In genomic region chr6:53282234-53282633, GRCh38 we compare ENCODE assay signal across 13 cellular contexts.
DNase-seq lines count a peak whose midpoint lies in the region; ATAC-seq, FAIRE-seq and TF ChIP-seq lines count a peak whose summit lies in the region.
"Had no signal": no experiment of that assay in that cellular context is flagged by ENCODE, and none has a peak within 500 bp of the region (broad histone marks: within the 10 kb centered on the region; RNA-seq: fewer than 3 reads in every experiment).

No MANE protein-coding gene starts in this region.

- H3K27ac ChIP-seq in heart left ventricle (peak overlapping the region in 8 of 12 donors; percentile 20 to 72 (median 54)), astrocyte (ENCODE audit: low read depth, low read length) (peak overlapping the region; percentile 43), mesodermal cell (ENCODE audit: low read depth, low read length, severe bottlenecking) (peak overlapping the region; percentile 76), upper lobe of left lung (peak overlapping the region; percentile 44 to 63 (median 58))

- H3K27me3 ChIP-seq in heart left ventricle (no peaks in the 10 kb centered on the region), astrocyte (ENCODE audit: insufficient read depth, low read length) (no peaks in the 10 kb centered on the region), upper lobe of left lung (no peaks in the 10 kb centered on the region)

- TF ChIP-seq POLR2A in heart left ventricle (IDR thresholded peaks at IDR 0.05) (no peak), upper lobe of left lung (IDR thresholded peaks at IDR 0.05) (no peak)

- no peak overlapping the region for H3K4me3 Mint-ChIP-seq in astrocyte (ENCODE audit: unreplicated experiment)
- H3K4me3 Mint-ChIP-seq: activated CD4-positive, alpha-beta memory T cell treated with anti-CD3 and anti-CD28 coated beads for 36 hours; activated naive CD8-positive, alpha-beta T cell; naive thymus-derived CD8-positive, alpha-beta T cell had no signal

- no peak overlapping the region for H3K4me2 ChIP-seq in astrocyte (ENCODE audit: low read length)

- peak overlapping the region; percentile 60 for H3K27ac Mint-ChIP-seq in astrocyte (ENCODE audit: unreplicated experiment)
- H3K27ac Mint-ChIP-seq: activated CD4-positive, alpha-beta memory T cell treated with anti-CD3 and anti-CD28 coated beads for 36 hours; activated naive CD8-positive, alpha-beta T cell had no signal

- intact Hi-C loops in heart left ventricle (cut with DNase I), result loop anchor here in 6 of 10 donors (5.0 to 10.0 kb wide), 5 partner anchors 107 to 203 kb away; no protein-coding TSS in a partner anchor
- intact Hi-C loops in Right ventricle myocardium inferior (cut with DNase I), result no loop called here

- TF ChIP-seq EP300 in upper lobe of left lung (IDR thresholded peaks at IDR 0.05), result no peak

- H3K36me3 ChIP-seq in heart left ventricle (peaks cover 0 to 23% (median 11%) of the 10 kb centered on the region in 9 donors), astrocyte (ENCODE audit: insufficient read depth, low read length) (peaks cover 6% of the 10 kb centered on the region), mesodermal cell (ENCODE audit: control insufficient read depth, insufficient read depth, low read length) (peaks cover 50% of the 10 kb centered on the region), upper lobe of left lung (peaks cover 0 to 27% (median 0%) of the 10 kb centered on the region in 4 donors)

- no peak overlapping the region for H2AFZ ChIP-seq in astrocyte (ENCODE audit: low read depth, low read length)

- DNase-seq in heart left ventricle (no peak), Right ventricle myocardium inferior (ENCODE audit: missing footprints) (no peak), astrocyte (ENCODE audit: low read depth) (no peak), upper lobe of left lung (no peak), cerebellar nuclear complex (lab: John Stamatoyannopoulos, UW) (no peak), COLO829 (ENCODE audit: low spot score) (no peak)
- no peak for DNase-seq in central memory CD4-positive, alpha-beta T cell
- DNase-seq: activated CD4-positive, alpha-beta memory T cell treated with anti-CD3 and anti-CD28 coated beads for 36 hours; naive thymus-derived CD8-positive, alpha-beta T cell; NCI-H187 treated with DMSO at 0.1 percent for 48 hours; T-helper 2 cell had no signal

- peaks cover 35% of the 10 kb centered on the region for H3K79me2 ChIP-seq in astrocyte (ENCODE audit: insufficient read depth, low read length)

- TF ChIP-seq CTCF in heart left ventricle (IDR thresholded peaks at IDR 0.05) (no peak), astrocyte (IDR thresholded peaks at IDR 0.05; ENCODE audit: insufficient read depth, low read depth, low read length) (no peak), upper lobe of left lung (IDR thresholded peaks at IDR 0.05) (no peak)

- H4K20me1 ChIP-seq in astrocyte (ENCODE audit: insufficient read depth, low read length), result peaks cover 31% of the 10 kb centered on the region

- H3K4me1 Mint-ChIP-seq in astrocyte (ENCODE audit: low read depth, unreplicated experiment), result peaks cover 13% of the 10 kb centered on the region

- H3K9me3 Mint-ChIP-seq in astrocyte (ENCODE audit: unreplicated experiment), result no peaks in the 10 kb centered on the region
- H3K9me3 Mint-ChIP-seq: activated CD4-positive, alpha-beta memory T cell treated with anti-CD3 and anti-CD28 coated beads for 36 hours; naive thymus-derived CD8-positive, alpha-beta T cell had no signal

- H3K4me3 ChIP-seq in heart left ventricle (no peak overlapping the region), astrocyte (ENCODE audit: insufficient read depth, low read depth, low read length) (no peak overlapping the region), mesodermal cell (ENCODE audit: extremely low read depth, insufficient read depth, low read length, poor library complexity, severe bottlenecking) (no peak overlapping the region), upper lobe of left lung (no peak overlapping the region)

- no peak for FAIRE-seq in astrocyte (lab: Jason Lieb, UNC)

- ATAC-seq in heart left ventricle (peak; percentile 26 to 48 (median 35)), Right ventricle myocardium inferior (no peak), upper lobe of left lung (ENCODE audit: low FRiP score in 2 of 2) (peak in 1 of 2 donors; percentile 68)
- ATAC-seq: naive thymus-derived CD8-positive, alpha-beta T cell had no signal

- H3K9me3 ChIP-seq in heart left ventricle, result no peaks in the 10 kb centered on the region
- H3K9me3 ChIP-seq in astrocyte (ENCODE audit: insufficient read depth, low read depth, low read length), result no peaks in the 10 kb centered on the region
- no peaks in the 10 kb centered on the region for H3K9me3 ChIP-seq in mesodermal cell (ENCODE audit: control insufficient read depth, low read length)
- H3K9me3 ChIP-seq in upper lobe of left lung, result no peaks in the 10 kb centered on the region

- H3K36me3 Mint-ChIP-seq in astrocyte (ENCODE audit: low read depth, unreplicated experiment), result no peaks in the 10 kb centered on the region

- peak overlapping the region; percentile 35 for H3K9ac ChIP-seq in astrocyte (ENCODE audit: low read length)

- H3K4me1 ChIP-seq in heart left ventricle (peaks cover 0 to 44% (median 22%) of the 10 kb centered on the region in 12 donors), astrocyte (ENCODE audit: insufficient read depth, low read length) (no peaks in the 10 kb centered on the region), mesodermal cell (ENCODE audit: control insufficient read depth, insufficient read depth, low read length, poor library complexity, severe bottlenecking) (peaks cover 11% of the 10 kb centered on the region), upper lobe of left lung (peaks cover 11 to 29% (median 22%) of the 10 kb centered on the region in 4 donors)

- whole genome bisulfite sequencing in heart left ventricle, 4 donors, result 59 to 65% (median 64%) methylated on average over 2 of the region's 2 CpGs
- WGBS in mesodermal cell (ENCODE audit: insufficient coverage in 2 of 2), 2 experiments, result 100% methylated on average over 1 of the region's 2 CpGs
- WGBS in upper lobe of left lung, 2 donors, result 68 to 85% methylated on average over 1 to 2 of the region's 2 CpGs

- no peaks in the 10 kb centered on the region for H3K27me3 Mint-ChIP-seq in astrocyte (ENCODE audit: low read depth, unreplicated experiment)
- H3K27me3 Mint-ChIP-seq: activated CD4-positive, alpha-beta memory T cell treated with anti-CD3 and anti-CD28 coated beads for 36 hours; activated naive CD8-positive, alpha-beta T cell; naive thymus-derived CD8-positive, alpha-beta T cell had no signal
